ENCODE assay signal across 15 cellular contexts in the genomic region with DNA sequence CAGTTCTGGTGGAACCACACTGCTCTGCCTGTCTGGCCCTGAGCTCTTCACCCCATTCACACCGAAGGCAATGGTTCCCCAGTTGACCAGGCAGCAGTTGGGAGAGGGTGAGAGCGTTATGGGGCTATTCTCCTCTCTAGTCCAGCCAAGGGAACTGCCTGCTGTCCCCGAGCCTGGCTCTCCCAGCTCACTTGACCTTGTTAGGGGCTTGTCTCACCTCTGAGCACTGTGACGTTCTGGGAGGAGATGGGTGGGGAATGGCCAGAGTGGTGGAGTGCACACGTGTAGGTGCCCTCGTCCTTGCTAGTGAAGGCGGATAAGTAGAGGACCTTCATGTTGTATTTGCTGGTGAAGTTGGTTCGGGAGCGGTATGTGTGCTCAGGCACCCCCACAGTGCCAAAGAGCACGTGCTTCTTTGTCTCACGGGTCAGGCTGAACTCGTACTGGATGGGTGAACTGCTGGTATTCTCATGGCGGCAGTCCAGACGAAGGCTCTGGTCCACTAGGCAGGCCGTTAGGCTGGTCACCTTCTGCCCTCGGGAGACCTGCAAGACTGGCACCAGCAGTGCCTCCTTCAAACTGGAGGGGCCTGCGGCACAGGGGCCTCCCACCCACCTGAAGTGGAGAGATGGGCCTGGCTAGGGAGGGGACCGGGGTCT. TPM values are rescaled to one million over a fixed set of nuclear protein-coding genes. Genes with fewer than 3 reads are reported as not detected.
DNase-seq lines count a peak whose midpoint lies in the region; ATAC-seq and TF ChIP-seq lines count a peak whose summit lies in the region.
"Had no signal": no experiment of that assay in that cellular context is flagged by ENCODE, and none has a peak within 500 bp of the region (broad histone marks: within the 10 kb centered on the region; RNA-seq: fewer than 3 reads in every experiment).

No MANE protein-coding gene starts in this region.

- H3K4me3 Mint-ChIP-seq in GM23338 = peak overlapping the region; percentile 91
- peak overlapping the region in 4 of 5 experiments; percentile 30 to 96 (median 64) for H3K4me3 Mint-ChIP-seq in brain

- H3K4me3 ChIP-seq in GM23338 = peak overlapping the region; percentile 78
- H3K4me3 ChIP-seq in smooth muscle cell = no peak overlapping the region
- H3K4me3 ChIP-seq: PC-9, sigmoid colon, stomach, uterus had no signal

- peaks cover 40% of the 10 kb centered on the region for H3K79me2 ChIP-seq in GM23338 (replicated peaks; ENCODE audit: insufficient read depth)
- H3K79me2 ChIP-seq in smooth muscle cell (ENCODE audit: low read depth) = peaks cover 29% of the 10 kb centered on the region

- H3K9ac ChIP-seq in smooth muscle cell (ENCODE audit: low read depth) = no peak overlapping the region

- H3K27me3 ChIP-seq in GM23338 (ENCODE audit: insufficient read depth) (no peaks in the 10 kb centered on the region), smooth muscle cell (ENCODE audit: low read depth) (no peaks in the 10 kb centered on the region)
- H3K27me3 ChIP-seq: uterus had no signal

- H3K4me1 ChIP-seq in GM23338 (ENCODE audit: insufficient read depth) = peaks cover 47% of the 10 kb centered on the region
- H3K4me1 ChIP-seq in smooth muscle cell (ENCODE audit: low read depth) = peaks cover 16% of the 10 kb centered on the region

- H3K27me3 Mint-ChIP-seq in GM23338 (ENCODE audit: insufficient read depth, low read depth, poor library complexity) (peaks cover 46% of the 10 kb centered on the region), brain (peaks cover 13% of the 10 kb centered on the region)

- WGBS in smooth muscle cell (ENCODE audit: low lambda C conversion rate) = 95% methylated on average over 18 of the region's 18 CpGs

- peaks cover 40% of the 10 kb centered on the region for H3F3A ChIP-seq in GM23338 (replicated peaks; ENCODE audit: low read depth)
- H3F3A ChIP-seq in smooth muscle cell (ENCODE audit: low read depth) = peaks cover 5% of the 10 kb centered on the region

- H3K36me3 ChIP-seq in GM23338 (ENCODE audit: insufficient read depth) (peaks cover 16% of the 10 kb centered on the region), smooth muscle cell (ENCODE audit: low read depth) (no peaks in the 10 kb centered on the region)
- H3K36me3 ChIP-seq: sigmoid colon, uterus had no signal

- no peak for DNase-seq in GM23338 (ENCODE audit: low spot score)
- peak; percentile 89 for DNase-seq in kidney glomerular epithelial cell (lab: John Stamatoyannopoulos, UW)
- no peak for DNase-seq in smooth muscle cell (lab: John Stamatoyannopoulos, UW; ENCODE audit: unreplicated experiment)
- DNase-seq in HUDEP-2 (lab: John Stamatoyannopoulos, UW; ENCODE audit: unreplicated experiment in 76 of 76) = no peak
- no peak for DNase-seq in SIG-M5 treated with dmso at 0.1 percent for 504 hours (lab: John Stamatoyannopoulos, UW; ENCODE audit: unreplicated experiment)
- no peak for DNase-seq in NCI-H82 treated with DMSO at 0.1 percent for 48 hours (lab: John Stamatoyannopoulos, UW; ENCODE audit: unreplicated experiment)
- DNase-seq: activated CD4-positive, alpha-beta T cell treated with anti-CD3 and anti-CD28 coated beads for 1 hour; NCI-H1417 treated with DMSO at 0.1 percent for 48 hours; occipital lobe; PC-9; sigmoid colon; stomach; T-helper 9 cell; uterus had no signal

- peaks cover 59% of the 10 kb centered on the region for H3K4me1 Mint-ChIP-seq in GM23338
- peaks cover 58% of the 10 kb centered on the region for H3K4me1 Mint-ChIP-seq in brain

- peaks cover 10% of the 10 kb centered on the region for H4K20me1 ChIP-seq in GM23338 (replicated peaks; ENCODE audit: insufficient read depth)
- peaks cover 30% of the 10 kb centered on the region for H4K20me1 ChIP-seq in smooth muscle cell (ENCODE audit: low read depth)

- H3K27ac Mint-ChIP-seq in GM23338 (peak overlapping the region; percentile 93), brain (peak overlapping the region in 2 of 5 experiments; percentile 34 to 51)

- peaks cover 5% of the 10 kb centered on the region; the same call in 1 of the 3 replicates for H3K9me3 Mint-ChIP-seq in GM23338
- H3K9me3 Mint-ChIP-seq in brain = no peaks in the 10 kb centered on the region

- peak overlapping the region; percentile 74 for H3K4me2 ChIP-seq in GM23338
- no peak overlapping the region for H3K4me2 ChIP-seq in smooth muscle cell
- H3K4me2 ChIP-seq: PC-9 had no signal

- H3K9me3 ChIP-seq in smooth muscle cell (replicated peaks; ENCODE audit: low read depth) = no peaks in the 10 kb centered on the region
- H3K9me3 ChIP-seq: sigmoid colon, stomach, uterus had no signal

- TF ChIP-seq CTCF in GM23338 (conservative IDR thresholded peaks at IDR 0.05; ENCODE audit: low read depth in 2 of 2) (no peak), brain (conservative IDR thresholded peaks at IDR 0.05) (no peak), smooth muscle cell (IDR thresholded peaks at IDR 0.05; ENCODE audit: borderline replicate concordance, insufficient read depth, poor library complexity, severe bottlenecking) (no peak)

- H3K9me2 ChIP-seq in GM23338 (ENCODE audit: insufficient read depth) = no peaks in the 10 kb centered on the region

- H3K27ac ChIP-seq in GM23338 (ENCODE audit: low read depth) (peak overlapping the region; percentile 51), smooth muscle cell (ENCODE audit: low read depth) (peak overlapping the region; percentile 29)
- H3K27ac ChIP-seq: PC-9, sigmoid colon, stomach had no signal

- peaks cover 65% of the 10 kb centered on the region for H3K36me3 Mint-ChIP-seq in GM23338 (ENCODE audit: low read depth)
- peaks cover 19% of the 10 kb centered on the region for H3K36me3 Mint-ChIP-seq in brain

- H2AFZ ChIP-seq in GM23338 (no peak overlapping the region), smooth muscle cell (ENCODE audit: low read depth) (no peak overlapping the region)
- H2AFZ ChIP-seq: PC-9 had no signal

- ATAC-seq in GM23338 = no peak

TF ChIP-seq in GM23338, 12 proteins besides CTCF, POLR2A, EP300 and RAD21:
- TF ChIP-seq JUNB (IDR thresholded peaks at IDR 0.05; ENCODE audit: unreplicated experiment) = no peak

RNA-seq across cellular contexts. Expression of gene THY1, which starts 3.0 kb away (rescaled TPM):
- total RNA-seq in GM23338 (2014; rRNA removed; shearing (Covaris generic)) = 515 and 597 TPM in 2 replicates
- 461 and 490 TPM in 2 replicates for polyA plus RNA-seq in GM23338 (2016; fragmentation: Nextera tagmentation; extraction: Ambion mirVana)
- polyA plus RNA-seq in brain (ENCODE audit: insufficient read depth, low read depth, low replicate concordance) = 154 TPM
- 266 and 297 TPM in 2 replicates for total RNA-seq in smooth muscle cell
- polyA plus RNA-seq in smooth muscle cell = 411 and 614 TPM in 2 replicates
- total RNA-seq: PC-9 had no signal

RNA-seq across cellular contexts. Expression of gene USP2, which starts 38.5 kb away (rescaled TPM):
- 4.9 and 6.6 TPM in 2 replicates for total RNA-seq in GM23338 (2014; rRNA removed; shearing (Covaris generic))
- polyA plus RNA-seq in GM23338 (2016; fragmentation: Nextera tagmentation; extraction: Ambion mirVana) (5.0 and 5.9 TPM in 2 replicates), brain (ENCODE audit: insufficient read depth, low read depth, low replicate concordance) (10.1 TPM), smooth muscle cell (0.25 and 2.5 TPM in 2 replicates)
- total RNA-seq in smooth muscle cell = 1.4 and 1.8 TPM in 2 replicates
